Comparison of ENCODE assay signal across 8 cellular contexts in genomic region chrX:12949927-12950656, GRCh38. TPM values are rescaled to one million over a fixed set of nuclear protein-coding genes. Genes with fewer than 3 reads are reported as not detected.
DNase-seq lines count a peak whose midpoint lies in the region; ATAC-seq, FAIRE-seq and TF ChIP-seq lines count a peak whose summit lies in the region.

No MANE protein-coding gene starts in this region.

- H3K27ac ChIP-seq in A549 (peak overlapping the region; percentile 66 to 91), PC-3 (ENCODE audit: low read length) (no peak overlapping the region)

- no peak overlapping the region for H2AFZ ChIP-seq in PC-3 (ENCODE audit: low read length)

- no peak for TF ChIP-seq CTCF in A549 (IDR thresholded peaks at IDR 0.05)
- no peak for TF ChIP-seq CTCF in astrocyte of the spinal cord (IDR thresholded peaks at IDR 0.05; ENCODE audit: low read depth, low read length)
- TF ChIP-seq CTCF in PC-3 (conservative IDR thresholded peaks at IDR 0.05; ENCODE audit: low read depth, low read length): no peak

- H3F3A ChIP-seq in PC-3 (ENCODE audit: low read length, unreplicated experiment): no peaks in the 10 kb centered on the region

- no peak for TF ChIP-seq RAD21 in A549 (conservative IDR thresholded peaks at IDR 0.05 in 1 of 2, IDR thresholded peaks at IDR 0.05 in 1 of 2)

- H3K9me2 ChIP-seq in PC-3 (replicated peaks; ENCODE audit: low read length): no peaks in the 10 kb centered on the region

- CTCF ChIA-PET in A549 (lab: Yijun Ruan, JAX) (interaction anchor here (0.6 to 7.2 kb wide), 21 partner anchors 16 to 784 kb away, joined by 3 to 110 read pairs (median 4); partner anchors contain the start of genes OFD1 and TRAPPC2), PC-3 (lab: Charles Lee) (interaction anchor here (0.5 to 0.6 kb wide), 2 partner anchors 50 to 171 kb away, joined by 4 read pairs; no protein-coding TSS in a partner anchor)

- H3K27me3 ChIP-seq in PC-3 (ENCODE audit: low read length): no peaks in the 10 kb centered on the region

- H3K4me2 ChIP-seq in A549: peak overlapping the region; percentile 38; the same call in 1 of the 3 replicates
- no peak overlapping the region for H3K4me2 ChIP-seq in PC-3 (ENCODE audit: low read length)

- 78% methylated on average over 11 of the region's 11 CpGs for WGBS in A549 (ENCODE audit: missing lambda C conversion rate)

- DNase-seq in A549 (ENCODE audit: low read depth in 1 of 2, low spot score in 1 of 2) (no peak), T-helper 22 cell (ENCODE audit: low read depth) (peak; percentile 84), astrocyte of the spinal cord (ENCODE audit: low read depth, low spot score) (peak; percentile 84), iris pigment epithelial cell (ENCODE audit: low read depth) (peak; percentile 93), PC-3 (no peak)
- peak; percentile 88 for DNase-seq in stimulated activated CD4-positive, alpha-beta T cell treated with anti-CD3 and anti-CD28 coated beads, Interleukin-15, amount 100 ng/mL, for 24 hours

- in situ Hi-C loops in astrocyte of the spinal cord (cut with HindIII; ENCODE audit: low sequenced_read_pairs): no loop called here

- BruUV-seq in PC-3 (replicated peaks; lab: Mats Ljungman, UMichigan): no TSS peak

- intact Hi-C loops in PC-3 (cut with micrococcal nuclease): loop anchor here (5.0 kb wide), 1 partner anchor 37 kb away; no protein-coding TSS in a partner anchor

- ATAC-seq in A549 (peak; percentile 5 to 12; a peak in 1 of 6 replicates), GM19043 (IDR thresholded peaks at IDR 0.05; ENCODE audit: low read depth, unreplicated experiment) (peak; percentile 47), HG03520 (IDR thresholded peaks at IDR 0.05; ENCODE audit: unreplicated experiment) (peak; percentile 61), PC-3 (no peak)

- H3K4me1 ChIP-seq in A549 (peaks cover 37% of the 10 kb centered on the region), PC-3 (ENCODE audit: insufficient read depth, low read length) (peaks cover 25% of the 10 kb centered on the region)

- TF ChIP-seq EP300 in A549 (IDR thresholded peaks at IDR 0.05): no peak

- no peaks in the 10 kb centered on the region for H3K9me3 ChIP-seq in A549
- H3K9me3 ChIP-seq in PC-3 (ENCODE audit: low read length): no peaks in the 10 kb centered on the region

- no peak overlapping the region for H3K4me3 ChIP-seq in A549
- H3K4me3 ChIP-seq in astrocyte of the spinal cord (ENCODE audit: low read depth, low read length): no peak overlapping the region
- H3K4me3 ChIP-seq in PC-3 (ENCODE audit: low read length): no peak overlapping the region

- no peak overlapping the region for H3K9ac ChIP-seq in PC-3 (ENCODE audit: low read length)

- POLR2A ChIA-PET in A549 (lab: Yijun Ruan, JAX) (interaction anchor here (2.1 kb wide), 1 partner anchor 25 kb away, joined by 14 read pairs; the partner anchor contains the start of gene TMSB4X), PC-3 (lab: Charles Lee; ENCODE audit: unreplicated experiment) (no interaction called here)

- no peaks in the 10 kb centered on the region for H4K20me1 ChIP-seq in PC-3 (ENCODE audit: low read length)

- H3K79me2 ChIP-seq in PC-3 (ENCODE audit: low read length): no peaks in the 10 kb centered on the region

- no peaks in the 10 kb centered on the region for H3K36me3 ChIP-seq in PC-3 (ENCODE audit: low read depth, low read length)

- no peak for TF ChIP-seq POLR2A in A549 (IDR thresholded peaks at IDR 0.05; ENCODE audit: low read length)

- FAIRE-seq in A549 (lab: Jason Lieb, UNC): no peak

TF ChIP-seq in A549, 52 proteins besides CTCF, POLR2A, EP300 and RAD21:
- TF ChIP-seq ZSCAN20 (CRISPR knock-in tag; IDR thresholded peaks at IDR 0.05): no peak
- TF ChIP-seq CBX8 (IDR thresholded peaks at IDR 0.05): no peak
- 0 out of 2 replicates have a peak, but pooled peaks have one; percentile 36 for TF ChIP-seq USF2 (IDR thresholded peaks at IDR 0.05)

RNA-seq across cellular contexts. Expression of gene TMSB4X, which starts 24.8 kb away (rescaled TPM):
- polyA plus RNA-seq in A549 (2011; rRNA removed) (3,130 and 3,742 TPM in 2 replicates), A549 (2017; fragmentation: RNase III; extraction: RNeasy Plus Mini Kit Qiagen cat#74134 plus additional on column Dnase treatment) (6,622 to 7,955 TPM (median 7,447 TPM) in 3 replicates)
- 3,096 and 3,118 TPM in 2 replicates for polyA plus RNA-seq in A549 (2012; cell fraction: cytosol; rRNA removed)
- 460 and 1,554 TPM in 2 replicates for polyA plus RNA-seq in A549 (2012; cell fraction: nucleus; rRNA removed)
- polyA minus RNA-seq in A549 (2011; rRNA and poly(A)+ RNA removed): 852 and 1,226 TPM in 2 replicates
- total RNA-seq in PC-3 (2014; rRNA removed): 1,640 and 2,159 TPM in 2 replicates

RNA-seq across cellular contexts. Expression of gene TLR8, which starts 43.7 kb away (rescaled TPM):
- not detected in 2 replicates for polyA plus RNA-seq in A549 (2011; rRNA removed)
- not detected in 2 replicates for polyA plus RNA-seq in A549 (2012; cell fraction: cytosol; rRNA removed)
- polyA plus RNA-seq in A549 (2012; cell fraction: nucleus; rRNA removed): not detected in 2 replicates
- not detected in 3 replicates for polyA plus RNA-seq in A549 (2017; fragmentation: RNase III; extraction: RNeasy Plus Mini Kit Qiagen cat#74134 plus additional on column Dnase treatment)
- polyA minus RNA-seq in A549 (2011; rRNA and poly(A)+ RNA removed): not detected in 2 replicates
- total RNA-seq in PC-3 (2014; rRNA removed): not detected in 2 replicates

Comparison
In these comparisons a context has a peak if more than half of its experiments do, and no peak if none do; other contexts are left out.
1. DNase-seq: peak in T-helper 22 cell (single experiment), astrocyte of the spinal cord (single experiment), iris pigment epithelial cell (single experiment) and stimulated activated CD4-positive, alpha-beta T cell treated with anti-CD3 and anti-CD28 coated beads, Interleukin-15, amount 100 ng/mL, for 24 hours (single experiment); none in A549 (0 of 2) and PC-3 (single experiment).